ENCODE assay signal across 10 cellular contexts in genomic region chr7:263483-264351, GRCh38. TPM values are rescaled to one million over a fixed set of nuclear protein-coding genes. Genes with fewer than 3 reads are reported as not detected.
DNase-seq lines count a peak whose midpoint lies in the region; ATAC-seq, FAIRE-seq and TF ChIP-seq lines count a peak whose summit lies in the region.
"Not testable (repeated sequence)": the region's sequence is repeated elsewhere in the genome, so short reads cannot be mapped to it uniquely, and the experiment has no call there.
"Had no signal": no experiment of that assay in that cellular context is flagged by ENCODE, and none has a peak within 500 bp of the region (broad histone marks: within the 10 kb centered on the region; RNA-seq: fewer than 3 reads in every experiment).

No MANE protein-coding gene starts in this region.

- not testable (repeated sequence) for H3K27me3 Mint-ChIP-seq in CD4-positive, alpha-beta T cell
- peaks cover 44% of the 10 kb centered on the region for H3K27me3 Mint-ChIP-seq in H9 (ENCODE audit: low read depth)
- peaks cover 11% of the 10 kb centered on the region for H3K27me3 Mint-ChIP-seq in astrocyte (ENCODE audit: low read depth, unreplicated experiment)

- WGBS in H9 (ENCODE audit: extremely low coverage, insufficient read length, low lambda C conversion rate), result no CpG with 5 or more reads among the region's 37 CpGs

- POLR2A ChIA-PET in CD4-positive, alpha-beta T cell (lab: Charles Lee); OCI-LY7 (lab: Charles Lee): not testable (repeated sequence)

- H3K23ac ChIP-seq in H9 (ENCODE audit: insufficient read length, low read depth, low read length), result not testable (repeated sequence)

- peak; percentile 41 for ATAC-seq in CD4-positive, alpha-beta T cell (ENCODE audit: poor library complexity)
- not testable (repeated sequence) for ATAC-seq in Right ventricle myocardium inferior

- H3K27ac ChIP-seq in CD4-positive, alpha-beta T cell (ENCODE audit: low read depth, low read length); H9 (ENCODE audit: insufficient read length, low read depth, low read length); OCI-LY7 (ENCODE audit: low read depth, low read length, poor library complexity, severe bottlenecking); astrocyte (ENCODE audit: low read depth, low read length); neural cell (ENCODE audit: low read length): not testable (repeated sequence)

- not testable (repeated sequence) for H2BK15ac ChIP-seq in H9 (ENCODE audit: low read depth, low read length)

- not testable (repeated sequence) for TF ChIP-seq CTCF in CD4-positive, alpha-beta T cell (IDR thresholded peaks at IDR 0.05)
- peak; percentile 58; the same call in 2 of the 3 replicates for TF ChIP-seq CTCF in H9 (conservative IDR thresholded peaks at IDR 0.05)
- TF ChIP-seq CTCF in OCI-LY7 (conservative IDR thresholded peaks at IDR 0.05; ENCODE audit: low read length), result peak; percentile 78
- peak; percentile 15 for TF ChIP-seq CTCF in astrocyte (IDR thresholded peaks at IDR 0.05; ENCODE audit: insufficient read depth, low read depth, low read length)
- TF ChIP-seq CTCF in neural cell (IDR thresholded peaks at IDR 0.05; ENCODE audit: poor library complexity, severe bottlenecking), result peak; percentile 28

- H3K9me3 ChIP-seq in CD4-positive, alpha-beta T cell (ENCODE audit: control insufficient read depth, low read length); neural cell (ENCODE audit: low read length): not testable (repeated sequence)
- peaks cover 46% of the 10 kb centered on the region for H3K9me3 ChIP-seq in H9 (ENCODE audit: control insufficient read depth, low read depth, low read length)
- peaks cover 25% of the 10 kb centered on the region for H3K9me3 ChIP-seq in OCI-LY7 (ENCODE audit: low read length)
- peaks cover 12% of the 10 kb centered on the region for H3K9me3 ChIP-seq in astrocyte (ENCODE audit: insufficient read depth, low read depth, low read length)

- not testable (repeated sequence) for H3K4me2 ChIP-seq in H9 (ENCODE audit: insufficient read depth, insufficient read length, low read length); OCI-LY7 (ENCODE audit: low read length); astrocyte (ENCODE audit: low read length); neural cell (ENCODE audit: low read length)

- CTCF ChIA-PET in CD4-positive, alpha-beta T cell (lab: Charles Lee), result interaction anchor here (0.8 kb wide), 1 partner anchor 612 kb away, joined by 3 read pairs; no protein-coding TSS in a partner anchor
- CTCF ChIA-PET in OCI-LY7 (lab: Charles Lee; ENCODE audit: unreplicated experiment), result not testable (repeated sequence)

- H3K18ac ChIP-seq in H9 (ENCODE audit: insufficient read length, low read depth, low read length), result not testable (repeated sequence)

- not testable (repeated sequence) for H3K4me1 Mint-ChIP-seq in CD4-positive, alpha-beta T cell (ENCODE audit: low read depth); H9; astrocyte (ENCODE audit: low read depth, unreplicated experiment)

- not testable (repeated sequence) for H3K9me3 Mint-ChIP-seq in CD4-positive, alpha-beta T cell
- H3K9me3 Mint-ChIP-seq in H9 (peaks cover 67 to 77% of the 10 kb centered on the region in 2 experiments), astrocyte (ENCODE audit: unreplicated experiment) (peaks cover 21% of the 10 kb centered on the region)

- H3K79me1 ChIP-seq in H9 (ENCODE audit: insufficient read depth, low read depth, low read length, poor library complexity, severe bottlenecking), result not testable (repeated sequence)

- not testable (repeated sequence) for BruUV-seq in OCI-LY7 (replicated peaks; lab: Mats Ljungman, UMichigan)

- H3K56ac ChIP-seq in H9 (ENCODE audit: insufficient read length, low read depth, low read length), result not testable (repeated sequence)

- not testable (repeated sequence) for H3K79me2 ChIP-seq in H9 (ENCODE audit: insufficient read depth, low read length); OCI-LY7 (ENCODE audit: insufficient read depth, low read depth, low read length); astrocyte (ENCODE audit: insufficient read depth, low read length); neural cell (replicated peaks; ENCODE audit: insufficient read depth, low read length)

- H3K27ac Mint-ChIP-seq in CD4-positive, alpha-beta T cell; H9; astrocyte (ENCODE audit: unreplicated experiment): not testable (repeated sequence)

- not testable (repeated sequence) for H2AFZ ChIP-seq in H9 (ENCODE audit: low read length); OCI-LY7 (ENCODE audit: low read length); astrocyte (ENCODE audit: low read depth, low read length); neural cell (ENCODE audit: low read depth, low read length)

- not testable (repeated sequence) for H2AK5ac ChIP-seq in H9 (ENCODE audit: insufficient read length, low read length)

- not testable (repeated sequence) for H4K5ac ChIP-seq in H9 (ENCODE audit: insufficient read length, low read depth, low read length)

- not testable (repeated sequence) for H4K20me1 ChIP-seq in H9 (ENCODE audit: control insufficient read depth, insufficient read depth, insufficient read length); OCI-LY7 (ENCODE audit: insufficient read depth, low read length); astrocyte (ENCODE audit: insufficient read depth, low read length); neural cell (ENCODE audit: insufficient read depth)

- not testable (repeated sequence) for H3K14ac ChIP-seq in H9 (ENCODE audit: insufficient read depth, low read length)

- not testable (repeated sequence) for H4K91ac ChIP-seq in H9 (ENCODE audit: insufficient read length, low read depth, low read length)

- not testable (repeated sequence) for FAIRE-seq in astrocyte (lab: Jason Lieb, UNC)

- not testable (repeated sequence) for H3K4me3 Mint-ChIP-seq in CD4-positive, alpha-beta T cell; H9; astrocyte (ENCODE audit: unreplicated experiment)

- not testable (repeated sequence) for H3F3A ChIP-seq in neural cell (ENCODE audit: insufficient read depth, low read length, poor library complexity, severe bottlenecking)

- not testable (repeated sequence) for H2BK20ac ChIP-seq in H9 (ENCODE audit: low read depth, low read length, poor library complexity, severe bottlenecking)

- H3K23me2 ChIP-seq in H9 (ENCODE audit: insufficient read length, low read depth, low read length, poor library complexity, severe bottlenecking), result not testable (repeated sequence)

- not testable (repeated sequence) for H3K4me3 ChIP-seq in OCI-LY7 (ENCODE audit: low read depth, low read length, poor library complexity, severe bottlenecking); astrocyte (ENCODE audit: insufficient read depth, low read depth, low read length); neural cell (ENCODE audit: low read length)

- intact Hi-C loops in CD4-positive, alpha-beta T cell (cut with DNase I, micrococcal nuclease); OCI-LY7 (cut with micrococcal nuclease; ENCODE audit: unreplicated experiment); Right ventricle myocardium inferior (cut with DNase I): not testable (repeated sequence)

- not testable (repeated sequence) for H3K27me3 ChIP-seq in CD4-positive, alpha-beta T cell (ENCODE audit: control insufficient read depth, insufficient read depth, low read length); H9 (ENCODE audit: insufficient read depth, low read length); astrocyte (ENCODE audit: insufficient read depth, low read length); neural cell (ENCODE audit: insufficient read depth, low read depth, low read length)

- TF ChIP-seq EP300 in neural cell (conservative IDR thresholded peaks at IDR 0.05; ENCODE audit: poor library complexity, severe bottlenecking), result not testable (repeated sequence)

- not testable (repeated sequence) for TF ChIP-seq RAD21 in neural cell (conservative IDR thresholded peaks at IDR 0.05)

- not testable (repeated sequence) for H3K9ac ChIP-seq in H9 (ENCODE audit: extremely low read depth, insufficient read length, low read length); astrocyte (ENCODE audit: low read length); neural cell (ENCODE audit: low read length)

- H3K36me3 ChIP-seq in OCI-LY7 (ENCODE audit: insufficient read depth, low read length); astrocyte (ENCODE audit: insufficient read depth, low read length): not testable (repeated sequence)
- H3K36me3 ChIP-seq in neural cell (ENCODE audit: insufficient read depth, low read length), result peaks cover 12% of the 10 kb centered on the region

- H3T11ph ChIP-seq in H9 (ENCODE audit: low read length), result not testable (repeated sequence)

- H3K4ac ChIP-seq in H9 (ENCODE audit: low read depth, low read length), result not testable (repeated sequence)

- not testable (repeated sequence) for H2BK120ac ChIP-seq in H9 (ENCODE audit: low read depth, low read length, poor library complexity, severe bottlenecking)

- DNase-seq in CD4-positive, alpha-beta T cell, result peak in 5 of 10 experiments; percentile 18 to 64 (median 34)
- DNase-seq in H9; astrocyte (ENCODE audit: low read depth): not testable (repeated sequence)
- DNase-seq in OCI-LY7 (ENCODE audit: low spot score) (peak; percentile 12), Right ventricle myocardium inferior (ENCODE audit: missing footprints) (peak; percentile 67)
- DNase-seq in activated CD4-positive, alpha-beta T cell treated with anti-CD3 and anti-CD28 coated beads, Interleukin-2, amount 50 U/mL, for 4 hours, result peak; percentile 49 to 61
- peak; percentile 2 to 48 for DNase-seq in stimulated activated CD8-positive, alpha-beta memory T cell treated with anti-CD3 and anti-CD28 coated beads, Interleukin-7, amount 100 ng/mL, for 48 hours (ENCODE audit: extremely low read depth in 1 of 2, low read depth in 1 of 2)

- not testable (repeated sequence) for H4K8ac ChIP-seq in H9 (replicated peaks; ENCODE audit: insufficient read length, low read depth, low read length)

- not testable (repeated sequence) for H3K9me2 ChIP-seq in OCI-LY7 (ENCODE audit: insufficient read depth, low read length); neural cell (ENCODE audit: insufficient read depth, low read length)

- not testable (repeated sequence) for H2BK12ac ChIP-seq in H9 (ENCODE audit: insufficient read length, low read depth, low read length)

- H3K4me1 ChIP-seq in H9 (ENCODE audit: insufficient read depth, low read length); OCI-LY7 (ENCODE audit: insufficient read depth, low read length, poor library complexity, severe bottlenecking); astrocyte (ENCODE audit: insufficient read depth, low read length): not testable (repeated sequence)

- not testable (repeated sequence) for H2BK5ac ChIP-seq in H9 (ENCODE audit: insufficient read length, low read length)

- not testable (repeated sequence) for H3K36me3 Mint-ChIP-seq in CD4-positive, alpha-beta T cell (ENCODE audit: low read depth); astrocyte (ENCODE audit: low read depth, unreplicated experiment)
- H3K36me3 Mint-ChIP-seq in H9 (ENCODE audit: insufficient read depth in 1 of 3, low read depth in 3 of 3), result peaks cover 44 to 55% (median 50%) of the 10 kb centered on the region in 3 experiments

RNA-seq across cellular contexts. Expression of gene FOXL3, which starts 26.3 kb away (rescaled TPM):
- not detected for total RNA-seq in CD4-positive, alpha-beta T cell
- total RNA-seq in H9 (2021), result not detected in 2 replicates
- total RNA-seq in OCI-LY7 (2014; rRNA removed; shearing (Covaris generic)), result not detected in 2 replicates
- not detected in 2 replicates for total RNA-seq in OCI-LY7 (2022)
- total RNA-seq in astrocyte, result not detected in 2 replicates
- not detected for total RNA-seq in Right ventricle myocardium inferior
- not detected in 2 replicates for polyA plus RNA-seq in neural cell
- not detected in 2 replicates for polyA minus RNA-seq in neural cell
- total RNA-seq: Caco-2, renal cortical epithelial cell had no signal
